In the genomic region with DNA sequence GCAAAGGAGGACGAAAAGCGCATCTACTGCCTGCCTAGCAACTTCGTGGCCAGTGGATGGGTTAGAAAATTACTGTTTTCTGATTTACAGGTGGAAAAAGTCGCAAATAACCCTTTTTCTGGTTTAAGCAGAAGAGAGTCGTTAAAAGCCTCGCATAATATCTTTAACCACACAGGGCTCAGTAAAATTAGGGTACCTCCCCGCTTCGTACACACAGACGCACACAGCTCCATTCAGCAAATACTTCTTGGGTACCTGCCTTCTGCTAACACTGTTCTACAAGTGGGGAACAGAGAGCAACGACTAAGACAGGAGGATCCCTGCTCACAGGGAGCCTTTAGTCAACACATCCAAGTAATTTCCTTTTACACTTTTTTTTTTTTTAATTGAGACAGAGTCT, we compare ENCODE assay signal across 8 cellular contexts. TPM values are rescaled to one million over a fixed set of nuclear protein-coding genes. Genes with fewer than 3 reads are reported as not detected.
DNase-seq lines count a peak whose midpoint lies in the region; ATAC-seq and TF ChIP-seq lines count a peak whose summit lies in the region.

No MANE protein-coding gene starts in this region.

- peak overlapping the region; percentile 89 for H3K4me3 ChIP-seq in CD4-positive, CD25-positive, alpha-beta regulatory T cell (ENCODE audit: low read depth, low read length)
- H3K4me3 ChIP-seq in OCI-LY1 (ENCODE audit: low read depth, low read length, poor library complexity, severe bottlenecking) (peak overlapping the region; percentile 75), dorsolateral prefrontal cortex (peak overlapping the region; percentile 50 to 99 (median 92)), neural progenitor cell (peak overlapping the region; percentile 77)

- no peak for ATAC-seq in CD4-positive, CD25-positive, alpha-beta regulatory T cell (ENCODE audit: low read depth in 2 of 2)
- peak; percentile 9 for ATAC-seq in GM19455 (IDR thresholded peaks at IDR 0.05; ENCODE audit: unreplicated experiment)
- ATAC-seq in HG02610 (IDR thresholded peaks at IDR 0.05; ENCODE audit: unreplicated experiment): no peak

- peaks cover 19% of the 10 kb centered on the region for H3K4me1 ChIP-seq in CD4-positive, CD25-positive, alpha-beta regulatory T cell (ENCODE audit: control insufficient read depth, insufficient read depth, low read length, poor library complexity, severe bottlenecking)
- H3K4me1 ChIP-seq in OCI-LY1 (ENCODE audit: insufficient read depth, low read length, severe bottlenecking) (peaks cover 16% of the 10 kb centered on the region), neural progenitor cell (no peaks in the 10 kb centered on the region)

- no peaks in the 10 kb centered on the region for H4K20me1 ChIP-seq in OCI-LY1 (ENCODE audit: insufficient read depth, low read length)
- no peaks in the 10 kb centered on the region for H4K20me1 ChIP-seq in neural progenitor cell (ENCODE audit: low read depth)

- H3K9me3 ChIP-seq in CD4-positive, CD25-positive, alpha-beta regulatory T cell (ENCODE audit: control insufficient read depth in 2 of 2, low read length in 2 of 2): no peaks in the 10 kb centered on the region
- H3K9me3 ChIP-seq in OCI-LY1 (ENCODE audit: low read length) (no peaks in the 10 kb centered on the region), neural progenitor cell (ENCODE audit: low read depth) (no peaks in the 10 kb centered on the region)

- H3K36me3 Mint-ChIP-seq in CD4-positive, CD25-positive, alpha-beta regulatory T cell: peaks cover 14% of the 10 kb centered on the region
- peaks cover 5% of the 10 kb centered on the region for H3K36me3 Mint-ChIP-seq in neural progenitor cell

- peaks cover 8% of the 10 kb centered on the region for H3K36me3 ChIP-seq in CD4-positive, CD25-positive, alpha-beta regulatory T cell (ENCODE audit: control insufficient read depth, insufficient read depth, low read length)
- H3K36me3 ChIP-seq in OCI-LY1 (ENCODE audit: insufficient read depth, low read length) (peaks cover 23% of the 10 kb centered on the region), neural progenitor cell (no peaks in the 10 kb centered on the region)

- H3K4me1 Mint-ChIP-seq in CD4-positive, CD25-positive, alpha-beta regulatory T cell: peaks cover 13 to 46% (median 32%) of the 10 kb centered on the region in 4 donors
- peaks cover 14% of the 10 kb centered on the region for H3K4me1 Mint-ChIP-seq in neural progenitor cell

- H2AFZ ChIP-seq in OCI-LY1 (ENCODE audit: low read length) (0 out of 2 replicates have a peak overlapping the region, but pooled peaks have one; percentile 4), neural progenitor cell (replicated peaks) (peak overlapping the region; percentile 92)

- H3F3A ChIP-seq in OCI-LY1 (ENCODE audit: insufficient read depth, low read length) (no peaks in the 10 kb centered on the region), neural progenitor cell (ENCODE audit: low read depth) (peaks cover 6% of the 10 kb centered on the region)

- peaks cover 6% of the 10 kb centered on the region for H3K27me3 Mint-ChIP-seq in CD4-positive, CD25-positive, alpha-beta regulatory T cell
- H3K27me3 Mint-ChIP-seq in neural progenitor cell (ENCODE audit: insufficient read depth, low read depth): no peaks in the 10 kb centered on the region

- peak overlapping the region; percentile 95 to 98 (median 96) for H3K4me3 Mint-ChIP-seq in CD4-positive, CD25-positive, alpha-beta regulatory T cell
- H3K4me3 Mint-ChIP-seq in neural progenitor cell: peak overlapping the region; percentile 97

- peaks cover 6% of the 10 kb centered on the region for H3K27me3 ChIP-seq in CD4-positive, CD25-positive, alpha-beta regulatory T cell (ENCODE audit: control insufficient read depth, insufficient read depth, low read length)
- H3K27me3 ChIP-seq in OCI-LY1 (ENCODE audit: insufficient read depth, low read length): no peaks in the 10 kb centered on the region
- H3K27me3 ChIP-seq in dorsolateral prefrontal cortex: no peaks in the 10 kb centered on the region
- peaks cover 11% of the 10 kb centered on the region for H3K27me3 ChIP-seq in neural progenitor cell

- no peaks in the 10 kb centered on the region for H3K9me3 Mint-ChIP-seq in CD4-positive, CD25-positive, alpha-beta regulatory T cell
- no peaks in the 10 kb centered on the region for H3K9me3 Mint-ChIP-seq in neural progenitor cell

- TF ChIP-seq CTCF in OCI-LY1 (IDR thresholded peaks at IDR 0.05; ENCODE audit: low read length): no peak
- no peak for TF ChIP-seq CTCF in dorsolateral prefrontal cortex (IDR thresholded peaks at IDR 0.05 in 54 of 56, conservative IDR thresholded peaks at IDR 0.05 in 2 of 56; ENCODE audit: low read depth in 1 of 56, partially characterized antibody in 56 of 56)
- no peak for TF ChIP-seq CTCF in neural progenitor cell (IDR thresholded peaks at IDR 0.05)

- peak overlapping the region; percentile 56 for H3K27ac ChIP-seq in CD4-positive, CD25-positive, alpha-beta regulatory T cell (ENCODE audit: insufficient read depth, low read length, poor library complexity, severe bottlenecking)
- H3K27ac ChIP-seq in OCI-LY1 (ENCODE audit: low read depth, low read length, poor library complexity, severe bottlenecking): no peak overlapping the region
- H3K27ac ChIP-seq in dorsolateral prefrontal cortex: peak overlapping the region in 40 of 59 donors; percentile 2 to 93 (median 83)
- no peak overlapping the region for H3K27ac ChIP-seq in neural progenitor cell

- peak overlapping the region; percentile 60 to 93 (median 82) for H3K27ac Mint-ChIP-seq in CD4-positive, CD25-positive, alpha-beta regulatory T cell
- H3K27ac Mint-ChIP-seq in neural progenitor cell: peak overlapping the region; percentile 75

- peak in 1 of 3 donors; percentile 11 for DNase-seq in CD4-positive, CD25-positive, alpha-beta regulatory T cell
- DNase-seq in dorsolateral prefrontal cortex (no peak), neural progenitor cell (ENCODE audit: low spot score) (no peak), HK-2 (ENCODE audit: unreplicated experiment) (no peak), posterior cingulate gyrus (no peak)

- intact Hi-C loops in dorsolateral prefrontal cortex (cut with DNase I) (loop anchor here in 1 of 2 donors (5.0 kb wide), 1 partner anchor 154 kb away; a partner anchor contains a TSS), posterior cingulate gyrus (cut with DNase I) (loop anchor here (10.0 kb wide), 1 partner anchor 933 kb away; a partner anchor contains a TSS)

- peaks cover 3% of the 10 kb centered on the region; the same call in 1 of the 2 replicates for H3K79me2 ChIP-seq in OCI-LY1 (ENCODE audit: insufficient read depth, low read length)
- H3K79me2 ChIP-seq in neural progenitor cell (ENCODE audit: low read depth): peaks cover 13% of the 10 kb centered on the region

- no peaks in the 10 kb centered on the region for H3K9me2 ChIP-seq in OCI-LY1 (ENCODE audit: low read depth, low read length)

- H3K4me2 ChIP-seq in OCI-LY1 (ENCODE audit: low read length) (peak overlapping the region; percentile 94), neural progenitor cell (peak overlapping the region; percentile 68)

- H3K9ac ChIP-seq in OCI-LY1 (ENCODE audit: low read length) (peak overlapping the region; percentile 90), neural progenitor cell (no peak overlapping the region)

RNA-seq across cellular contexts. Expression of a gene that starts 0.7 kb away (rescaled TPM):
- 20.0 TPM for total RNA-seq in CD4-positive, CD25-positive, alpha-beta regulatory T cell
- 10 to 100 TPM; 21.1 to 26.7 (median 21.9) TPM for polyA plus RNA-seq in CD4-positive, CD25-positive, alpha-beta regulatory T cell
- 10 to 100 TPM in 103 of 120 experiments, 1 to 10 TPM in 17; 6.3 to 21.8 (median 12.7) TPM for total RNA-seq in dorsolateral prefrontal cortex
- 29.1 and 41.7 TPM in 2 replicates for total RNA-seq in neural progenitor cell (ENCODE audit: low replicate concordance)

RNA-seq across cellular contexts. Expression of a gene that starts 45.8 kb away (rescaled TPM):
- not detected for total RNA-seq in CD4-positive, CD25-positive, alpha-beta regulatory T cell
- polyA plus RNA-seq in CD4-positive, CD25-positive, alpha-beta regulatory T cell: not detected
- total RNA-seq in dorsolateral prefrontal cortex: under 1 TPM in 1 of 120 experiments, not detected in 119; 0.27 TPM
- 0.06 and 0.37 TPM in 2 replicates for total RNA-seq in neural progenitor cell (ENCODE audit: low replicate concordance)

Comparison
In these comparisons a context has a peak if more than half of its experiments do, and no peak if none do; other contexts are left out.
1. H3K27ac ChIP-seq: peak in CD4-positive, CD25-positive, alpha-beta regulatory T cell (single experiment) and dorsolateral prefrontal cortex (40 of 59); none in OCI-LY1 (single experiment) and neural progenitor cell (single experiment).
2. Peak in every context shown above with its lines, with median percentiles within 50 percentile points of each other: H3K4me3 ChIP-seq.